9 cellular contexts compared by ENCODE assay signal in genomic region chr17:81329279-81329926, GRCh38. TPM values are rescaled to one million over a fixed set of nuclear protein-coding genes. Genes with fewer than 3 reads are reported as not detected.
DNase-seq lines count a peak whose midpoint lies in the region; ATAC-seq lines count a peak whose summit lies in the region.
"Had no signal": no experiment of that assay in that cellular context is flagged by ENCODE, and none has a peak within 500 bp of the region (broad histone marks: within the 10 kb centered on the region; RNA-seq: fewer than 3 reads in every experiment).

No MANE protein-coding gene starts in this region.

- no peaks in the 10 kb centered on the region for H3K79me2 ChIP-seq in mesendoderm (ENCODE audit: control insufficient read depth, insufficient read depth, low read length)

- WGBS in mesendoderm (ENCODE audit: extremely low coverage, insufficient coverage, low lambda C conversion rate) = no CpG with 5 or more reads among the region's 22 CpGs

- H3K4me1 ChIP-seq in mesendoderm (ENCODE audit: control insufficient read depth, low read depth, low read length) = peaks cover 8% of the 10 kb centered on the region

- peak overlapping the region; percentile 82 for H3K56ac ChIP-seq in mesendoderm (ENCODE audit: low read length)

- ATAC-seq in GM18873 (IDR thresholded peaks at IDR 0.05; ENCODE audit: low FRiP score, unreplicated experiment) = no peak
- no peak for ATAC-seq in HG02759 (IDR thresholded peaks at IDR 0.05; ENCODE audit: unreplicated experiment)

- H2BK120ac ChIP-seq in mesendoderm (ENCODE audit: low read depth, low read length) = peak overlapping the region; percentile 10

- no peak overlapping the region for H3K23ac ChIP-seq in mesendoderm (ENCODE audit: low read length)

- no peak overlapping the region for H4K5ac ChIP-seq in mesendoderm (ENCODE audit: low read length)

- H3K4me3 ChIP-seq in mesendoderm (ENCODE audit: low read length) = no peak overlapping the region

- H3K27ac ChIP-seq in mesendoderm (ENCODE audit: low read depth, low read length) = peak overlapping the region; percentile 76

- no peak overlapping the region for H2AK5ac ChIP-seq in mesendoderm (ENCODE audit: low read length)

- H2BK15ac ChIP-seq in mesendoderm (replicated peaks; ENCODE audit: low read depth) = no peak overlapping the region

- no peak overlapping the region for H3K4ac ChIP-seq in mesendoderm (ENCODE audit: low read depth, low read length)

- no peak overlapping the region for H3K4me2 ChIP-seq in mesendoderm (ENCODE audit: low read length)

- peak overlapping the region; percentile 47 for H3K9ac ChIP-seq in mesendoderm (ENCODE audit: low read length)

- no peaks in the 10 kb centered on the region for H3K27me3 ChIP-seq in mesendoderm (ENCODE audit: insufficient read depth, low read length, poor library complexity)

- H4K8ac ChIP-seq in mesendoderm (ENCODE audit: low read depth, low read length) = no peak overlapping the region

- peak; percentile 28 for DNase-seq in GOT3 (lab: John Stamatoyannopoulos, UW)
- peak; percentile 71 to 93 for DNase-seq in NCI-H526 (lab: John Stamatoyannopoulos, UW)
- peak; percentile 62 to 86 for DNase-seq in dermis microvascular lymphatic vessel endothelial cell (ENCODE audit: low read depth in 2 of 2)
- DNase-seq in mesendoderm = peak; percentile 94
- DNase-seq in middle frontal gyrus (ENCODE audit: extremely low spot score, low spot score) = no peak
- DNase-seq in stimulated activated CD4-positive, alpha-beta T cell treated with anti-CD3 and anti-CD28 coated beads, Interleukin-4, amount 100 ng/mL, for 24 hours = no peak
- DNase-seq: activated B cell treated with CpG ODN at 0.5 μM for 24 hours had no signal

- H2BK5ac ChIP-seq in mesendoderm (ENCODE audit: low read length) = no peak overlapping the region

- no peaks in the 10 kb centered on the region for H3K36me3 ChIP-seq in mesendoderm (ENCODE audit: control insufficient read depth, insufficient read depth, low read length)

- peak overlapping the region; percentile 64 for H3K18ac ChIP-seq in mesendoderm (ENCODE audit: low read length)

- no peaks in the 10 kb centered on the region for H3K79me1 ChIP-seq in mesendoderm (ENCODE audit: low read length)

RNA-seq across cellular contexts. Expression of gene SLC38A10, which starts 34.3 kb away (rescaled TPM):
- total RNA-seq in dermis microvascular lymphatic vessel endothelial cell = 42.2 and 59.5 TPM in 2 replicates
- polyA plus RNA-seq in mesendoderm (2013, experiment 1 of 2) = 13.2 TPM
- 13.7 TPM for polyA plus RNA-seq in mesendoderm (2013, experiment 2 of 2)

Comparison
In these comparisons a context has a peak if more than half of its experiments do, and no peak if none do; other contexts are left out.
1. DNase-seq: peak in GOT3 (single experiment), NCI-H526 (2 of 2), dermis microvascular lymphatic vessel endothelial cell (2 of 2) and mesendoderm (single experiment); none in middle frontal gyrus (single experiment) and stimulated activated CD4-positive, alpha-beta T cell treated with anti-CD3 and anti-CD28 coated beads, Interleukin-4, amount 100 ng/mL, for 24 hours (single experiment).